8 cellular contexts compared by ENCODE assay signal in genomic region chr3:154334973-154335420, GRCh38. TPM values are rescaled to one million over a fixed set of nuclear protein-coding genes. Genes with fewer than 3 reads are reported as not detected.
DNase-seq lines count a peak whose midpoint lies in the region; ATAC-seq and TF ChIP-seq lines count a peak whose summit lies in the region.

No MANE protein-coding gene starts in this region.

- H3K4me3 ChIP-seq in heart right ventricle (no peak overlapping the region), right cardiac atrium (ENCODE audit: low read length) (no peak overlapping the region), gastroesophageal sphincter (no peak overlapping the region), tibial nerve (no peak overlapping the region)

- TF ChIP-seq POLR2A in gastroesophageal sphincter (IDR thresholded peaks at IDR 0.05) (no peak), tibial nerve (IDR thresholded peaks at IDR 0.05) (no peak)

- H3K4me1 ChIP-seq in heart right ventricle (no peaks in the 10 kb centered on the region), right cardiac atrium (ENCODE audit: control insufficient read depth, insufficient read depth, low read length) (no peaks in the 10 kb centered on the region), gastroesophageal sphincter (no peaks in the 10 kb centered on the region), tibial nerve (peaks cover 0 to 4% (median 0%) of the 10 kb centered on the region in 4 donors)

- TF ChIP-seq CTCF in heart right ventricle (IDR thresholded peaks at IDR 0.05), result peak; percentile 34 to 77 (median 69)
- TF ChIP-seq CTCF in gastroesophageal sphincter (IDR thresholded peaks at IDR 0.05), result peak; percentile 47 to 67 (median 52)
- peak; percentile 30 to 70 (median 44) for TF ChIP-seq CTCF in tibial nerve (IDR thresholded peaks at IDR 0.05)

- H3K27ac ChIP-seq in heart right ventricle, result no peak overlapping the region
- no peak overlapping the region for H3K27ac ChIP-seq in right cardiac atrium (ENCODE audit: low read length)
- no peak overlapping the region for H3K27ac ChIP-seq in gastroesophageal sphincter
- H3K27ac ChIP-seq in tibial nerve, result no peak overlapping the region

- H3K27me3 ChIP-seq in heart right ventricle (peaks cover 0 to 2% (median 0%) of the 10 kb centered on the region in 7 donors), right cardiac atrium (ENCODE audit: control insufficient read depth, insufficient read depth) (no peaks in the 10 kb centered on the region), gastroesophageal sphincter (no peaks in the 10 kb centered on the region), tibial nerve (no peaks in the 10 kb centered on the region)

- DNase-seq in heart right ventricle, result no peak
- no peak for DNase-seq in right cardiac atrium
- DNase-seq in LHCN-M2 (ENCODE audit: low read depth), result peak; percentile 39
- DNase-seq in SKM-1 (lab: John Stamatoyannopoulos, UW; ENCODE audit: unreplicated experiment), result peak; percentile 26
- no peak for DNase-seq in tibial nerve (ENCODE audit: low spot score in 2 of 2)

- H3K9me3 ChIP-seq in heart right ventricle (no peaks in the 10 kb centered on the region), right cardiac atrium (ENCODE audit: control insufficient read depth, low read length) (no peaks in the 10 kb centered on the region), gastroesophageal sphincter (no peaks in the 10 kb centered on the region), tibial nerve (no peaks in the 10 kb centered on the region)

- no peak for ATAC-seq in heart right ventricle
- no peak for ATAC-seq in right cardiac atrium
- ATAC-seq in gastroesophageal sphincter, result no peak
- ATAC-seq in GM19328 (IDR thresholded peaks at IDR 0.05; ENCODE audit: unreplicated experiment), result no peak
- ATAC-seq in GM21381 (IDR thresholded peaks at IDR 0.05; ENCODE audit: unreplicated experiment), result no peak

- H3K36me3 ChIP-seq in heart right ventricle, result no peaks in the 10 kb centered on the region
- H3K36me3 ChIP-seq in gastroesophageal sphincter, result no peaks in the 10 kb centered on the region
- H3K36me3 ChIP-seq in tibial nerve, result no peaks in the 10 kb centered on the region

- TF ChIP-seq EP300 in gastroesophageal sphincter (IDR thresholded peaks at IDR 0.05), result no peak
- TF ChIP-seq EP300 in tibial nerve (IDR thresholded peaks at IDR 0.05), result no peak

- intact Hi-C loops in heart right ventricle (cut with DNase I) (loop anchor here (2.0 to 10.0 kb wide), 6 partner anchors 987 to 1370 kb away; no protein-coding TSS in a partner anchor), right cardiac atrium (cut with DNase I) (loop anchor here in 3 of 4 donors (10.0 kb wide), 1 partner anchor 990 kb away; no protein-coding TSS in a partner anchor)

- 11 to 16% methylated on average over 3 of the region's 3 CpGs for WGBS in heart right ventricle, 2 donors
- 13% methylated on average over 3 of the region's 3 CpGs for WGBS in right cardiac atrium
- WGBS in gastroesophageal sphincter (ENCODE audit: low coverage in 1 of 2), 2 donors, result 8 to 13% methylated on average over 3 of the region's 3 CpGs
- WGBS in tibial nerve, 2 donors, result 23 to 24% methylated on average over 3 of the region's 3 CpGs

RNA-seq across cellular contexts. Expression of gene DHX36, which starts 10.7 kb away (rescaled TPM):
- 10 to 100 TPM; 35.5 to 51.2 (median 41.2) TPM for total RNA-seq in heart right ventricle
- 10 to 100 TPM; 22.3 to 23.3 TPM for polyA plus RNA-seq in heart right ventricle
- 10 to 100 TPM; 35.6 to 57.3 (median 42.0) TPM for total RNA-seq in right cardiac atrium
- polyA plus RNA-seq in right cardiac atrium, result 31.6 TPM
- total RNA-seq in LHCN-M2 (2014; rRNA removed), result 31.9 and 33.0 TPM in 2 replicates
- 14.3 TPM for polyA plus RNA-seq in LHCN-M2 (2012)
- 100 to 1,000 TPM in 1 of 4 donors, 10 to 100 TPM in 3; 36.3 to 115 (median 54.8) TPM for total RNA-seq in gastroesophageal sphincter
- total RNA-seq in tibial nerve, result 10 to 100 TPM; 60.6 to 73.5 (median 64.5) TPM

Comparison
In these comparisons a context has a peak if more than half of its experiments do, and no peak if none do; other contexts are left out.
1. DNase-seq: peak in LHCN-M2 (single experiment) and SKM-1 (single experiment); none in heart right ventricle (0 of 2), right cardiac atrium (0 of 3) and tibial nerve (0 of 2).
2. Peak in every context shown above with its lines, with median percentiles within 50 percentile points of each other: CTCF ChIP-seq.